Comparison of ENCODE assay signal across 18 cellular contexts in the genomic region with DNA sequence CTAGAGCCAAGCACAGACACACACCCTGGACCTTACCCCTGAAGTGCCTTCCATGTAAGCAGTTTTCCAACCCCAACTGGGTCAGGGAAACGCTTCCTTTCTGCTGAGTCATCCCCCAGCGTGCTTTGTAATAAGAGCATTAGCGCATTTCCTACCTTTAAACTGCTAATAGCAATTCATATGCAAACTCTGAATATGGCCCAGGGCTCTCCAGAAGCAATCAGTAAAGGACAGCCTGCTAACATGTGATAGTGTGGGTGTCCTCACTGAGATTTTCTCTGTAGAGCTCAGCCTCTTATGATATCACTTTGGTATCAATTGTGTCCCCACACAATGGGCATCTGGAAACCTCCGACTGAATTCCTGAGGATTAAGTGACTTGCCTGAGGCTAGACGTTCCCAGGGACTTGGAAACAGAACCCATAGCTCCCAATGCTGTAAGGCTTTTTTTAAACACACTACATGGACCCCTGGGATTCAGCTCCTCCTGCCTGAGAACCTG. TPM values are rescaled to one million over a fixed set of nuclear protein-coding genes. Genes with fewer than 3 reads are reported as not detected.
DNase-seq lines count a peak whose midpoint lies in the region; ATAC-seq, FAIRE-seq and TF ChIP-seq lines count a peak whose summit lies in the region.
"Had no signal": no experiment of that assay in that cellular context is flagged by ENCODE, and none has a peak within 500 bp of the region (broad histone marks: within the 10 kb centered on the region; RNA-seq: fewer than 3 reads in every experiment).

No MANE protein-coding gene starts in this region.

- H3K36me3 Mint-ChIP-seq in WTC11, result peaks cover 13% of the 10 kb centered on the region
- peaks cover 0 to 4% of the 10 kb centered on the region in 2 donors for H3K36me3 Mint-ChIP-seq in stimulated activated naive B cell treated with anti-CD40 and anti-IgM and Interleukin-4, amounts not matched to agents 10 μg/mL and 1 μg/mL and 100 μg/mL, for 72 hours
- H3K36me3 Mint-ChIP-seq: CD8-positive, alpha-beta memory T cell; stimulated activated memory B cell treated with anti-CD40 and anti-IgM and Interleukin-4, amounts not matched to agents 10 μg/mL and 1 μg/mL and 100 μg/mL, for 72 hours had no signal

- no peaks in the 10 kb centered on the region for H3K9me3 Mint-ChIP-seq in WTC11
- peaks cover 3 to 5% of the 10 kb centered on the region in 2 donors for H3K9me3 Mint-ChIP-seq in stimulated activated naive B cell treated with anti-CD40 and anti-IgM and Interleukin-4, amounts not matched to agents 10 μg/mL and 1 μg/mL and 100 μg/mL, for 72 hours

- H3K27ac ChIP-seq in A549 (peak overlapping the region; percentile 64 to 80), iPS-20b (ENCODE audit: low read length) (peak overlapping the region; percentile 84), uterus (no peak overlapping the region)
- H3K27ac ChIP-seq: GM23248, HL-60, thyroid gland had no signal

- H3K9me3 ChIP-seq in A549, result no peaks in the 10 kb centered on the region
- H3K9me3 ChIP-seq in iPS-20b (ENCODE audit: insufficient read depth, low read depth, low read length), result no peaks in the 10 kb centered on the region
- no peaks in the 10 kb centered on the region for H3K9me3 ChIP-seq in uterus
- H3K9me3 ChIP-seq: thyroid gland had no signal

- peak overlapping the region; percentile 77 for H3K9ac ChIP-seq in iPS-20b (ENCODE audit: low read depth, low read length)
- H3K9ac ChIP-seq: GM23248 had no signal

- no peak for TF ChIP-seq EP300 in A549 (IDR thresholded peaks at IDR 0.05)

- no peaks in the 10 kb centered on the region for H3K27me3 ChIP-seq in H7 (ENCODE audit: control insufficient read depth, insufficient read depth, low read length)
- no peaks in the 10 kb centered on the region for H3K27me3 ChIP-seq in iPS-20b (ENCODE audit: insufficient read depth, low read length)
- peaks cover 0 to 7% of the 10 kb centered on the region in 2 donors for H3K27me3 ChIP-seq in uterus
- H3K27me3 ChIP-seq: thyroid gland had no signal

- TF ChIP-seq RAD21 in A549 (conservative IDR thresholded peaks at IDR 0.05 in 1 of 2, IDR thresholded peaks at IDR 0.05 in 1 of 2), result no peak

- DNase-seq in A549 (ENCODE audit: low read depth in 1 of 2, low spot score in 1 of 2) (peak; percentile 17 to 59), H7 (peak; percentile 56), WTC11 (ENCODE audit: low spot score) (peak; percentile 55), uterus (no peak)
- DNase-seq in stimulated activated naive B cell treated with anti-CD40 and anti-IgM and Interleukin-4, amounts not matched to agents 10 μg/mL and 1 μg/mL and 100 μg/mL, for 72 hours, result no peak
- DNase-seq: activated CD4-positive, alpha-beta T cell treated with anti-CD3 and anti-CD28 coated beads, Interleukin-2, amount 50 U/mL, for 1 hour; activated gamma-delta T cell treated with Interleukin-2 at 50 U/mL for 16 hours; CD8-positive, alpha-beta memory T cell; effector memory CD4-positive, alpha-beta T cell; GM23248; KG1; MV-4-11; thyroid gland had no signal

- H3K27ac Mint-ChIP-seq in WTC11, result peak overlapping the region; percentile 97
- no peak overlapping the region for H3K27ac Mint-ChIP-seq in stimulated activated naive B cell treated with anti-CD40 and anti-IgM and Interleukin-4, amounts not matched to agents 10 μg/mL and 1 μg/mL and 100 μg/mL, for 72 hours
- H3K27ac Mint-ChIP-seq: CD8-positive, alpha-beta memory T cell; stimulated activated memory B cell treated with anti-CD40 and anti-IgM and Interleukin-4, amounts not matched to agents 10 μg/mL and 1 μg/mL and 100 μg/mL, for 72 hours had no signal

- H3K27me3 Mint-ChIP-seq in WTC11 (ENCODE audit: low read depth), result no peaks in the 10 kb centered on the region
- peaks cover 20 to 28% of the 10 kb centered on the region in 2 donors for H3K27me3 Mint-ChIP-seq in stimulated activated naive B cell treated with anti-CD40 and anti-IgM and Interleukin-4, amounts not matched to agents 10 μg/mL and 1 μg/mL and 100 μg/mL, for 72 hours
- H3K27me3 Mint-ChIP-seq: stimulated activated memory B cell treated with anti-CD40 and anti-IgM and Interleukin-4, amounts not matched to agents 10 μg/mL and 1 μg/mL and 100 μg/mL, for 72 hours had no signal

- TF ChIP-seq CTCF in A549 (IDR thresholded peaks at IDR 0.05), result no peak
- no peak for TF ChIP-seq CTCF in WTC11 (IDR thresholded peaks at IDR 0.05)
- TF ChIP-seq CTCF in uterus (IDR thresholded peaks at IDR 0.05), result no peak

- TF ChIP-seq POLR2A in A549 (IDR thresholded peaks at IDR 0.05; ENCODE audit: low read length), result no peak
- TF ChIP-seq POLR2A in uterus (IDR thresholded peaks at IDR 0.05), result no peak

- H3K4me1 ChIP-seq in A549, result peaks cover 48% of the 10 kb centered on the region
- peaks cover 69% of the 10 kb centered on the region for H3K4me1 ChIP-seq in iPS-20b (ENCODE audit: insufficient read depth, low read length)
- H3K4me1 ChIP-seq in uterus, result no peaks in the 10 kb centered on the region
- H3K4me1 ChIP-seq: thyroid gland had no signal

- H3K4me3 Mint-ChIP-seq in WTC11, result peak overlapping the region; percentile 59
- no peak overlapping the region for H3K4me3 Mint-ChIP-seq in stimulated activated naive B cell treated with anti-CD40 and anti-IgM and Interleukin-4, amounts not matched to agents 10 μg/mL and 1 μg/mL and 100 μg/mL, for 72 hours
- H3K4me3 Mint-ChIP-seq: CD8-positive, alpha-beta memory T cell; stimulated activated memory B cell treated with anti-CD40 and anti-IgM and Interleukin-4, amounts not matched to agents 10 μg/mL and 1 μg/mL and 100 μg/mL, for 72 hours had no signal

- peak; percentile 25 to 60; a peak in 3 of 6 replicates for ATAC-seq in A549
- peak; percentile 61 for ATAC-seq in WTC11
- ATAC-seq in stimulated activated naive B cell treated with anti-CD40 and anti-IgM and Interleukin-4, amounts not matched to agents 10 μg/mL and 1 μg/mL and 100 μg/mL, for 72 hours (replicated peaks), result no peak
- ATAC-seq in GM19452 (IDR thresholded peaks at IDR 0.05; ENCODE audit: unreplicated experiment), result no peak
- ATAC-seq in HG03139 (IDR thresholded peaks at IDR 0.05; ENCODE audit: unreplicated experiment), result no peak
- ATAC-seq: stimulated activated memory B cell treated with anti-CD40 and anti-IgM and Interleukin-4, amounts not matched to agents 10 μg/mL and 1 μg/mL and 100 μg/mL, for 72 hours had no signal

- POLR2A ChIA-PET in A549 (lab: Yijun Ruan, JAX), result no interaction called here
- POLR2A ChIA-PET in WTC11 (lab: Charles Lee), result no interaction called here

- CTCF ChIA-PET in A549 (lab: Yijun Ruan, JAX), result interaction anchor here (1.1 kb wide), 1 partner anchor 97 kb away, joined by 3 read pairs; no protein-coding TSS in a partner anchor
- CTCF ChIA-PET in WTC11 (lab: Charles Lee), result interaction anchor here (0.8 to 2.1 kb wide), 4 partner anchors 48 to 138 kb away, joined by 4 to 9 read pairs (median 5); no protein-coding TSS in a partner anchor

- intact Hi-C loops in uterus (cut with DNase I; ENCODE audit: low total_unique reads), result no loop called here

- H3K36me3 ChIP-seq in H7 (replicated peaks; ENCODE audit: control insufficient read depth, insufficient read depth, low read length) (no peaks in the 10 kb centered on the region), iPS-20b (ENCODE audit: insufficient read depth, low read depth, low read length) (peaks cover 22% of the 10 kb centered on the region; the same call in 1 of the 2 replicates), uterus (no peaks in the 10 kb centered on the region)
- H3K36me3 ChIP-seq: thyroid gland had no signal

- no peak for FAIRE-seq in A549 (lab: Jason Lieb, UNC)

- H3K4me1 Mint-ChIP-seq in WTC11, result peaks cover 79% of the 10 kb centered on the region
- no peaks in the 10 kb centered on the region for H3K4me1 Mint-ChIP-seq in stimulated activated naive B cell treated with anti-CD40 and anti-IgM and Interleukin-4, amounts not matched to agents 10 μg/mL and 1 μg/mL and 100 μg/mL, for 72 hours
- H3K4me1 Mint-ChIP-seq: CD8-positive, alpha-beta memory T cell; stimulated activated memory B cell treated with anti-CD40 and anti-IgM and Interleukin-4, amounts not matched to agents 10 μg/mL and 1 μg/mL and 100 μg/mL, for 72 hours had no signal

- H3K4me3 ChIP-seq in A549 (no peak overlapping the region), H7 (ENCODE audit: insufficient read depth, low read depth, low read length) (no peak overlapping the region), iPS-20b (ENCODE audit: low read length) (peak overlapping the region; percentile 61), uterus (no peak overlapping the region)
- H3K4me3 ChIP-seq: GM23248, thyroid gland had no signal

- 16% methylated on average over 4 of the region's 5 CpGs for WGBS in A549 (ENCODE audit: missing lambda C conversion rate)

- peak overlapping the region; percentile 78 for H3K4me2 ChIP-seq in A549

TF ChIP-seq in A549, 52 proteins besides CTCF, POLR2A, EP300 and RAD21:
- TF ChIP-seq MAFK (IDR thresholded peaks at IDR 0.05; ENCODE audit: partially characterized antibody), result peak; percentile 99
- no peak for TF ChIP-seq CBX2 (IDR thresholded peaks at IDR 0.05; ENCODE audit: borderline replicate concordance, low read depth)
- peak; percentile 98 for TF ChIP-seq NFE2L2 (conservative IDR thresholded peaks at IDR 0.05; ENCODE audit: low read length)
- TF ChIP-seq HOXB5 (CRISPR knock-in tag; IDR thresholded peaks at IDR 0.05), result no peak
- no peak for TF ChIP-seq FOSL2 (IDR thresholded peaks at IDR 0.05)
- 0 out of 2 replicates have a peak, but pooled peaks have one; percentile 33 for TF ChIP-seq FOSL2 (CRISPR knock-in tag; IDR thresholded peaks at IDR 0.05)
TF ChIP-seq in A549: peak in this region for 3.

TF ChIP-seq in WTC11, 78 proteins besides CTCF, POLR2A, EP300 and RAD21 (continues in another document):
- TF ChIP-seq, protein P1, sequence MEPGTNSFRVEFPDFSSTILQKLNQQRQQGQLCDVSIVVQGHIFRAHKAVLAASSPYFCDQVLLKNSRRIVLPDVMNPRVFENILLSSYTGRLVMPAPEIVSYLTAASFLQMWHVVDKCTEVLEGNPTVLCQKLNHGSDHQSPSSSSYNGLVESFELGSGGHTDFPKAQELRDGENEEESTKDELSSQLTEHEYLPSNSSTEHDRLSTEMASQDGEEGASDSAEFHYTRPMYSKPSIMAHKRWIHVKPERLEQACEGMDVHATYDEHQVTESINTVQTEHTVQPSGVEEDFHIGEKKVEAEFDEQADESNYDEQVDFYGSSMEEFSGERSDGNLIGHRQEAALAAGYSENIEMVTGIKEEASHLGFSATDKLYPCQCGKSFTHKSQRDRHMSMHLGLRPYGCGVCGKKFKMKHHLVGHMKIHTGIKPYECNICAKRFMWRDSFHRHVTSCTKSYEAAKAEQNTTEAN (CRISPR knock-in tag; IDR thresholded peaks at IDR 0.05), result no peak
- peak; percentile 98 for TF ChIP-seq NFE2L1 (CRISPR knock-in tag; IDR thresholded peaks at IDR 0.05)

RNA-seq across cellular contexts. Expression of a gene that starts 5.6 kb away (rescaled TPM):
- polyA plus RNA-seq in A549 (2011; rRNA removed) (129 and 188 TPM in 2 replicates), A549 (2017; fragmentation: RNase III; extraction: RNeasy Plus Mini Kit Qiagen cat#74134 plus additional on column Dnase treatment) (75.6 to 81.9 TPM (median 78.3 TPM) in 3 replicates)
- 39.8 and 48.9 TPM in 2 replicates for polyA plus RNA-seq in A549 (2012; cell fraction: cytosol; rRNA removed)
- 24.7 and 43.6 TPM in 2 replicates for polyA plus RNA-seq in A549 (2012; cell fraction: nucleus; rRNA removed)
- 217 and 231 TPM in 2 replicates for polyA minus RNA-seq in A549 (2011; rRNA and poly(A)+ RNA removed)
- total RNA-seq in H7 (2014; rRNA removed; shearing (Covaris generic)), result 89.0 and 94.5 TPM in 2 replicates
- total RNA-seq in WTC11 (2021) (168 to 203 TPM (median 172 TPM) in 3 replicates), uterus (1 to 10 TPM in 3 of 4 donors, not detected in 1; 1.7 to 6.2 (median 1.8) TPM)
- total RNA-seq: CD8-positive, alpha-beta memory T cell; GM23248 had no signal
- polyA plus RNA-seq: CD8-positive, alpha-beta memory T cell had no signal

Comparison
In these comparisons a context has a peak if more than half of its experiments do, and no peak if none do; other contexts are left out.
1. ATAC-seq: peak in A549 (2 of 2) and WTC11 (single experiment); none in stimulated activated naive B cell treated with anti-CD40 and anti-IgM and Interleukin-4, amounts not matched to agents 10 μg/mL and 1 μg/mL and 100 μg/mL, for 72 hours (0 of 2), GM19452 (single experiment) and HG03139 (single experiment).
2. DNase-seq: peak in A549 (2 of 2), H7 (single experiment) and WTC11 (single experiment); none in stimulated activated naive B cell treated with anti-CD40 and anti-IgM and Interleukin-4, amounts not matched to agents 10 μg/mL and 1 μg/mL and 100 μg/mL, for 72 hours (single experiment) and uterus (0 of 2).
3. H3K27ac ChIP-seq: peak in A549 (2 of 2) and iPS-20b (single experiment); none in uterus (0 of 2).
4. RNA of a gene that starts 5.6 kb away (total RNA-seq): 168 to 203 TPM in WTC11 and 89.0 to 94.5 TPM in H7; 1.7 to 6.2 TPM in uterus; every median in the first group is over 10 times any median in the second.